16 cellular contexts compared by ENCODE assay signal in the genomic region with DNA sequence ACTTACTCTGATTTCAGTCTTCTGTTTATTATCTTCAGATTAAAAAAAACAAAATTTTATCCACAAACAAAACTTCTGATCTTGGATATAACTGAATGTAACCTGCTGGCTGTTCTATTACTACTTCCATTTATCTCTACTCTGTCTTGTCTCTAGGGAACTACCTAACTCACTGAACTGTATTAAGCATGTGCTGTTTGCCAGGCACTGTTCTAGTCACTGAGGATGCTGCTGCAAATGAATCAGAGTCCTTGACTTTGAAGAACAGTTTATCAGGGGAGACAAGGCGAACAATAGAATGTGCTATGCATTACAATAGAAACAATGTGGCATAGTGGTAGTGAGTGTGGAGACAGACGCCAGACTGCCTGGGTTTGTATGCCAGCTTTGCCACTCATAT. TPM values are rescaled to one million over a fixed set of nuclear protein-coding genes. Genes with fewer than 3 reads are reported as not detected.
DNase-seq lines count a peak whose midpoint lies in the region; ATAC-seq and TF ChIP-seq lines count a peak whose summit lies in the region.
"Had no signal": no experiment of that assay in that cellular context is flagged by ENCODE, and none has a peak within 500 bp of the region (broad histone marks: within the 10 kb centered on the region; RNA-seq: fewer than 3 reads in every experiment).

No MANE protein-coding gene starts in this region.

- no peak for TF ChIP-seq CTCF in CD8-positive, alpha-beta T cell (IDR thresholded peaks at IDR 0.05)
- no peak for TF ChIP-seq CTCF in breast epithelium (IDR thresholded peaks at IDR 0.05)
- TF ChIP-seq CTCF in sigmoid colon (IDR thresholded peaks at IDR 0.05): no peak

- no peaks in the 10 kb centered on the region for H3K9me3 ChIP-seq in CD8-positive, alpha-beta T cell (ENCODE audit: low read length)
- H3K9me3 ChIP-seq in Karpas-422 (ENCODE audit: low read length) (no peaks in the 10 kb centered on the region), breast epithelium (no peaks in the 10 kb centered on the region), sigmoid colon (no peaks in the 10 kb centered on the region)
- H3K9me3 ChIP-seq: Caco-2 had no signal

- no peaks in the 10 kb centered on the region for H3K36me3 ChIP-seq in CD8-positive, alpha-beta T cell (ENCODE audit: insufficient read depth, low read length)
- H3K36me3 ChIP-seq in Karpas-422 (ENCODE audit: insufficient read depth, low read length) (no peaks in the 10 kb centered on the region), breast epithelium (no peaks in the 10 kb centered on the region), sigmoid colon (no peaks in the 10 kb centered on the region)

- H3K36me3 Mint-ChIP-seq in CD8-positive, alpha-beta T cell: peaks cover 8% of the 10 kb centered on the region

- H4K20me1 ChIP-seq in Karpas-422 (ENCODE audit: insufficient read depth, low read depth, low read length): no peaks in the 10 kb centered on the region

- no peaks in the 10 kb centered on the region for H3K9me2 ChIP-seq in Karpas-422 (replicated peaks; ENCODE audit: insufficient read depth, low read length)

- H3K27ac ChIP-seq in CD8-positive, alpha-beta T cell (ENCODE audit: low read depth, low read length): no peak overlapping the region
- H3K27ac ChIP-seq in Karpas-422 (ENCODE audit: low read length): no peak overlapping the region
- peak overlapping the region; percentile 41 to 98 for H3K27ac ChIP-seq in breast epithelium
- peak overlapping the region in 3 of 4 donors; percentile 92 to 97 (median 95) for H3K27ac ChIP-seq in sigmoid colon

- H3K4me3 ChIP-seq in CD8-positive, alpha-beta T cell (ENCODE audit: low read depth, low read length): no peak overlapping the region
- H3K4me3 ChIP-seq in Karpas-422 (ENCODE audit: low read length): no peak overlapping the region
- no peak overlapping the region for H3K4me3 ChIP-seq in breast epithelium
- no peak overlapping the region for H3K4me3 ChIP-seq in sigmoid colon

- no peaks in the 10 kb centered on the region for H3K27me3 ChIP-seq in CD8-positive, alpha-beta T cell (ENCODE audit: insufficient read depth, low read length)
- H3K27me3 ChIP-seq in Karpas-422 (ENCODE audit: low read length) (no peaks in the 10 kb centered on the region), breast epithelium (no peaks in the 10 kb centered on the region), sigmoid colon (no peaks in the 10 kb centered on the region)

- no peak for TF ChIP-seq EP300 in sigmoid colon (IDR thresholded peaks at IDR 0.05)

- peaks cover 15% of the 10 kb centered on the region for H3K4me1 ChIP-seq in CD8-positive, alpha-beta T cell (ENCODE audit: insufficient read depth, low read length)
- H3K4me1 ChIP-seq in Karpas-422 (ENCODE audit: low read length): peaks cover 29% of the 10 kb centered on the region
- H3K4me1 ChIP-seq in breast epithelium: peaks cover 4 to 17% of the 10 kb centered on the region in 2 donors
- peaks cover 0 to 42% (median 37%) of the 10 kb centered on the region in 4 donors for H3K4me1 ChIP-seq in sigmoid colon

- WGBS in sigmoid colon, 2 donors: 91 to 95% methylated on average over 2 of the region's 2 CpGs

- H2AFZ ChIP-seq in Karpas-422 (ENCODE audit: low read length): no peak overlapping the region

- intact Hi-C loops in CD8-positive, alpha-beta T cell (cut with DNase I, micrococcal nuclease): no loop called here
- intact Hi-C loops in breast epithelium (cut with DNase I; ENCODE audit: low total_unique reads): no loop called here
- intact Hi-C loops in sigmoid colon (cut with DNase I): no loop called here

- H3K4me3 Mint-ChIP-seq in CD8-positive, alpha-beta T cell: no peak overlapping the region

- H3K9ac ChIP-seq in Karpas-422 (ENCODE audit: low read length): no peak overlapping the region

- H3K4me1 Mint-ChIP-seq in CD8-positive, alpha-beta T cell (ENCODE audit: low read depth): peaks cover 34% of the 10 kb centered on the region

- H3K9me3 Mint-ChIP-seq in CD8-positive, alpha-beta T cell: no peaks in the 10 kb centered on the region
- H3K9me3 Mint-ChIP-seq: activated T-cell treated with anti-CD3 and anti-CD28 coated beads, Interleukin-2, amount 50 U/mL, for 4 hours had no signal

- ATAC-seq in CD8-positive, alpha-beta T cell: no peak
- ATAC-seq: activated T-cell treated with anti-CD3 and anti-CD28 coated beads, Interleukin-2, amount 50 U/mL, for 4 hours; right cardiac atrium had no signal

- POLR2A ChIA-PET in CD8-positive, alpha-beta T cell (lab: Charles Lee): no interaction called here

- DNase-seq in CD8-positive, alpha-beta T cell: no peak
- peak; percentile 51 for DNase-seq in Karpas-422
- no peak for DNase-seq in breast epithelium (ENCODE audit: low spot score in 2 of 2)
- DNase-seq in sigmoid colon: no peak
- DNase-seq in NCI-H1694 (lab: John Stamatoyannopoulos, UW): no peak
- DNase-seq in C1 segment of cervical spinal cord (lab: John Stamatoyannopoulos, UW): no peak
- DNase-seq in Ammon's horn (ENCODE audit: low spot score): no peak
- DNase-seq: activated T-cell treated with anti-CD3 and anti-CD28 coated beads, Interleukin-2, amount 50 U/mL, for 4 hours; Caco-2; kidney; NCI-H2029; right cardiac atrium; SIG-M5; stimulated activated CD4-positive, alpha-beta T cell treated with anti-CD3 and anti-CD28 coated beads, Interleukin-4, amount 100 ng/mL, for 24 hours; stimulated activated naive CD4-positive, alpha-beta T cell treated with Interleukin-2 at 50 U/mL for 16 hours had no signal

- H3K27ac Mint-ChIP-seq in CD8-positive, alpha-beta T cell: peak overlapping the region; percentile 75

- CTCF ChIA-PET in CD8-positive, alpha-beta T cell (lab: Charles Lee): no interaction called here

- peaks cover 41% of the 10 kb centered on the region for H3K79me2 ChIP-seq in Karpas-422 (ENCODE audit: low read length)

- no peaks in the 10 kb centered on the region for H3K27me3 Mint-ChIP-seq in CD8-positive, alpha-beta T cell (ENCODE audit: low read depth)

- no peak overlapping the region for H3K4me2 ChIP-seq in Karpas-422 (ENCODE audit: low read depth, low read length, poor library complexity, severe bottlenecking)

- no peak for TF ChIP-seq POLR2A in breast epithelium (IDR thresholded peaks at IDR 0.05)
- no peak for TF ChIP-seq POLR2A in sigmoid colon (IDR thresholded peaks at IDR 0.05)

RNA-seq across cellular contexts. Expression of a gene that starts 2.3 kb away (rescaled TPM):
- total RNA-seq in CD8-positive, alpha-beta T cell: 10 to 100 TPM; 23.1 to 24.7 TPM
- 17.1 and 34.1 TPM in 2 replicates for total RNA-seq in Karpas-422 (2014; rRNA removed; shearing (Covaris generic); ENCODE audit: low replicate concordance)
- total RNA-seq in breast epithelium (10 to 100 TPM; 36.7 to 68.6 (median 38.1) TPM), sigmoid colon (10 to 100 TPM; 51.2 to 76.3 (median 63.7) TPM)
- polyA plus RNA-seq in sigmoid colon: 10 to 100 TPM; 12.3 to 14.4 (median 12.9) TPM

RNA-seq across cellular contexts. Expression of a gene that starts 9.4 kb away (rescaled TPM):
- total RNA-seq in CD8-positive, alpha-beta T cell: 10 to 100 TPM; 90.0 to 96.1 TPM
- total RNA-seq in Karpas-422 (2014; rRNA removed; shearing (Covaris generic); ENCODE audit: low replicate concordance): 102 and 142 TPM in 2 replicates
- 100 to 1,000 TPM in 2 of 3 donors, 10 to 100 TPM in 1; 70.7 to 161 (median 104) TPM for total RNA-seq in breast epithelium
- total RNA-seq in sigmoid colon: 100 to 1,000 TPM in 1 of 4 donors, 10 to 100 TPM in 3; 65.6 to 165 (median 76.2) TPM
- 100 to 1,000 TPM in 1 of 3 donors, 10 to 100 TPM in 2; 43.2 to 188 (median 70.8) TPM for polyA plus RNA-seq in sigmoid colon

RNA-seq across cellular contexts. Expression of a gene that starts 57.3 kb away (rescaled TPM):
- not detected for total RNA-seq in CD8-positive, alpha-beta T cell
- total RNA-seq in Karpas-422 (2014; rRNA removed; shearing (Covaris generic); ENCODE audit: low replicate concordance): not detected in 2 replicates
- total RNA-seq in breast epithelium (not detected), sigmoid colon (not detected)
- polyA plus RNA-seq in sigmoid colon: 100 to 1,000 TPM in 2 of 3 donors, 10 to 100 TPM in 1; 60.4 to 234 (median 191) TPM
- total RNA-seq: activated T-cell treated with anti-CD3 and anti-CD28 coated beads, Interleukin-2, amount 50 U/mL, for 4 hours; H4; kidney; right cardiac atrium had no signal
- polyA plus RNA-seq: right cardiac atrium had no signal

Comparison
In these comparisons a context has a peak if more than half of its experiments do, and no peak if none do; other contexts are left out.
1. H3K27ac ChIP-seq: peak in breast epithelium (2 of 2) and sigmoid colon (3 of 4); none in CD8-positive, alpha-beta T cell (single experiment) and Karpas-422 (single experiment).